26 cellular contexts compared by ENCODE assay signal in the genomic region with DNA sequence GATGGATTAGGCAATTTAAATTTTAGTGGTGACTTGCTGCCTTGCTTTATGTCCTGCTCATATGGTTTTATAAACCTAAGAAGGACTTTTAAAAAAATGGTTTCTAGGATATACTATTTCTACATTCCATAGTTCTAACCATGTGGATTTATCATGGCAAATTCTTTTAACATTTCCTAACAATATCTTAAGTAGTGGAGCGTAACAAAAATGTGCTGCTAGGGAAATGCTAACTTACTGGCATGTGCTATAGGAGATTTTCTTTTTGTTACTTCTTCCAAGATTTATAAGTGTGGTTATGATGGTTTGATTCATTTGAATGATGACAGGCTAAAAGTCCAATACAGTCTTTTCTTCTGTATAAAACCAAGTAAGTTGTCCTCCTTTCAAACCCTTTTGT.
DNase-seq lines count a peak whose midpoint lies in the region; ATAC-seq and TF ChIP-seq lines count a peak whose summit lies in the region.
"Had no signal": no experiment of that assay in that cellular context is flagged by ENCODE, and none has a peak within 500 bp of the region (broad histone marks: within the 10 kb centered on the region; RNA-seq: fewer than 3 reads in every experiment).

No MANE protein-coding gene starts in this region.

- peak; percentile 4 for DNase-seq in choroid plexus epithelial cell (ENCODE audit: low read depth)
- DNase-seq in iris pigment epithelial cell (ENCODE audit: low read depth) = peak; percentile 4
- peak; percentile 31 for DNase-seq in retinal pigment epithelial cell (ENCODE audit: low read depth)
- no peak for DNase-seq in MG63
- no peak for DNase-seq in mesothelial cell of epicardium (ENCODE audit: low spot score in 2 of 2, unreplicated experiment in 2 of 2)
- DNase-seq: BE2C; CD8-positive, alpha-beta memory T cell; DMS 273 treated with DMSO at 0.1 percent for 48 hours; DMS79 treated with DMSO at 0.1 percent for 48 hours; GF-D8; NCI-H1092; NCI-H1436; NCI-H187; NCI-H2081 treated with DMSO at 0.1 percent for 48 hours; NCI-H2171; NCI-H226; NCI-H510A; NCI-H69; Right ventricle myocardium superior; RPMI8226 had no signal

- no peaks in the 10 kb centered on the region for H3K9me3 ChIP-seq in MG63
- H3K9me3 ChIP-seq: A549, BE2C, SJSA1 had no signal

- H3K4me3 Mint-ChIP-seq in mesothelial cell of epicardium = no peak overlapping the region
- H3K4me3 Mint-ChIP-seq: CD14-positive monocyte; CD8-positive, alpha-beta memory T cell; IgD-negative memory B cell had no signal

- TF ChIP-seq RAD21 in Ishikawa (IDR thresholded peaks at IDR 0.05; ENCODE audit: low read depth) = no peak

- H3K36me3 Mint-ChIP-seq in mesothelial cell of epicardium = no peaks in the 10 kb centered on the region
- H3K36me3 Mint-ChIP-seq: CD14-positive monocyte; CD8-positive, alpha-beta memory T cell; IgD-negative memory B cell had no signal

- H3K9me3 Mint-ChIP-seq in mesothelial cell of epicardium = peaks cover 10% of the 10 kb centered on the region

- H3K27ac Mint-ChIP-seq in mesothelial cell of epicardium = no peak overlapping the region
- H3K27ac Mint-ChIP-seq: CD14-positive monocyte; CD8-positive, alpha-beta memory T cell; IgD-negative memory B cell had no signal

- no peaks in the 10 kb centered on the region for H3K4me1 Mint-ChIP-seq in mesothelial cell of epicardium
- H3K4me1 Mint-ChIP-seq: CD14-positive monocyte; CD8-positive, alpha-beta memory T cell had no signal

- H3K4me3 ChIP-seq in choroid plexus epithelial cell (ENCODE audit: low read depth, low read length) (no peak overlapping the region), retinal pigment epithelial cell (ENCODE audit: low read length) (no peak overlapping the region), MG63 (no peak overlapping the region)
- H3K4me3 ChIP-seq: A549, SJSA1 had no signal

- H3K27me3 ChIP-seq in MG63 = no peaks in the 10 kb centered on the region
- H3K27me3 ChIP-seq: BE2C, SJSA1 had no signal

- TF ChIP-seq CTCF in choroid plexus epithelial cell (conservative IDR thresholded peaks at IDR 0.05; ENCODE audit: low read depth, low read length) (no peak), retinal pigment epithelial cell (conservative IDR thresholded peaks at IDR 0.05; ENCODE audit: low read depth, low read length) (no peak), mesothelial cell of epicardium (IDR thresholded peaks at IDR 0.05; ENCODE audit: unreplicated experiment) (no peak)

- ATAC-seq in HG02973 (IDR thresholded peaks at IDR 0.05; ENCODE audit: unreplicated experiment) = no peak
- ATAC-seq: A549 had no signal

- TF ChIP-seq EP300 in Ishikawa (IDR thresholded peaks at IDR 0.05; ENCODE audit: borderline replicate concordance) = peak; percentile 83

- H3K27me3 Mint-ChIP-seq in mesothelial cell of epicardium (ENCODE audit: low read depth) = no peaks in the 10 kb centered on the region
- H3K27me3 Mint-ChIP-seq: CD8-positive, alpha-beta memory T cell; IgD-negative memory B cell had no signal

- H3K36me3 ChIP-seq in MG63 = no peaks in the 10 kb centered on the region
- H3K36me3 ChIP-seq: BE2C, SJSA1 had no signal

TF ChIP-seq in Ishikawa, 13 proteins besides CTCF, POLR2A, EP300 and RAD21:
- peak; percentile 68 for TF ChIP-seq FOXM1 (IDR thresholded peaks at IDR 0.05; ENCODE audit: borderline replicate concordance, low read depth)
- TF ChIP-seq NFIC (IDR thresholded peaks at IDR 0.05) = 0 out of 2 replicates have a peak, but pooled peaks have one; percentile 35
- no peak for TF ChIP-seq YY1 (IDR thresholded peaks at IDR 0.05; ENCODE audit: low read depth)
- TF ChIP-seq USF1 (IDR thresholded peaks at IDR 0.05) = no peak
- TF ChIP-seq ZBTB7A (IDR thresholded peaks at IDR 0.05; ENCODE audit: low read depth) = no peak
- TF ChIP-seq TCF12 (IDR thresholded peaks at IDR 0.05; ENCODE audit: low read depth) = 0 out of 2 replicates have a peak, but pooled peaks have one; percentile 36
- peak; percentile 75 for TF ChIP-seq TEAD4 (IDR thresholded peaks at IDR 0.05)
- TF ChIP-seq MAX (IDR thresholded peaks at IDR 0.05) = peak; percentile 34; the same call in 1 of the 2 replicates
- TF ChIP-seq EGR1 (IDR thresholded peaks at IDR 0.05) = no peak
- no peak for TF ChIP-seq CEBPB (IDR thresholded peaks at IDR 0.05)
- no peak for TF ChIP-seq TAF1 (IDR thresholded peaks at IDR 0.05; ENCODE audit: low read depth)

Comparison
In these comparisons a context has a peak if more than half of its experiments do, and no peak if none do; other contexts are left out.
1. DNase-seq: peak in choroid plexus epithelial cell (single experiment), iris pigment epithelial cell (single experiment) and retinal pigment epithelial cell (single experiment); none in MG63 (single experiment) and mesothelial cell of epicardium (0 of 2).